ENCODE assay signal across 23 cellular contexts in genomic region chr9:116653580-116654355, GRCh38. TPM values are rescaled to one million over a fixed set of nuclear protein-coding genes. Genes with fewer than 3 reads are reported as not detected.
DNase-seq lines count a peak whose midpoint lies in the region; ATAC-seq and TF ChIP-seq lines count a peak whose summit lies in the region.
"Had no signal": no experiment of that assay in that cellular context is flagged by ENCODE, and none has a peak within 500 bp of the region (broad histone marks: within the 10 kb centered on the region; RNA-seq: fewer than 3 reads in every experiment).

No MANE protein-coding gene starts in this region.

- CTCF ChIA-PET in activated CD8-positive, alpha-beta T cell treated with anti-CD3 and anti-CD28 coated beads, Interleukin-2, amount 10 ng/mL, durations not matched to agents 7 days and 5 days (lab: Charles Lee) = no interaction called here

- no peaks in the 10 kb centered on the region for H3K9me2 ChIP-seq in Karpas-422 (replicated peaks; ENCODE audit: insufficient read depth, low read length)

- 74 to 86% methylated on average over 8 of the region's 8 CpGs for WGBS in body of pancreas, 2 donors

- H3K9me3 ChIP-seq in body of pancreas = no peaks in the 10 kb centered on the region
- H3K9me3 ChIP-seq in skeletal muscle tissue (ENCODE audit: control insufficient read depth in 3 of 3, low read length in 3 of 3) = no peaks in the 10 kb centered on the region
- no peaks in the 10 kb centered on the region for H3K9me3 ChIP-seq in Karpas-422 (ENCODE audit: low read length)
- H3K9me3 ChIP-seq: BE2C, lower lobe of right lung, SJCRH30 had no signal

- intact Hi-C loops in body of pancreas (cut with DNase I) (loop anchor here (10.0 kb wide), 1 partner anchor 1059 kb away; no protein-coding TSS in a partner anchor), left ventricle myocardium superior (cut with micrococcal nuclease) (loop anchor here (10.0 kb wide), 1 partner anchor 489 kb away; no protein-coding TSS in a partner anchor)

- H3K9ac ChIP-seq in skeletal muscle tissue (ENCODE audit: low read depth in 1 of 3, low read length in 3 of 3) (no peak overlapping the region), Karpas-422 (ENCODE audit: low read length) (no peak overlapping the region)

- POLR2A ChIA-PET in activated CD8-positive, alpha-beta T cell treated with anti-CD3 and anti-CD28 coated beads, Interleukin-2, amount 10 ng/mL, durations not matched to agents 7 days and 5 days (lab: Charles Lee) = no interaction called here

- no peak overlapping the region for H3K4me3 Mint-ChIP-seq in activated CD8-positive, alpha-beta T cell treated with anti-CD3 and anti-CD28 coated beads, Interleukin-2, amount 10 ng/mL, durations not matched to agents 7 days and 5 days
- H3K4me3 Mint-ChIP-seq: T-helper 1 cell treated with Interleukin-12 subunit alpha and Interleukin-12 subunit beta and Interleukin-4 antibody, amounts not matched to agents 30 μg/mL and 1 μg/mL, for 36 hours had no signal

- H3K4me2 ChIP-seq in Karpas-422 (ENCODE audit: low read depth, low read length, poor library complexity, severe bottlenecking) = no peak overlapping the region

- H3K79me2 ChIP-seq in Karpas-422 (ENCODE audit: low read length) = no peaks in the 10 kb centered on the region

- H3K27ac ChIP-seq in body of pancreas = no peak overlapping the region
- H3K27ac ChIP-seq in skeletal muscle tissue (ENCODE audit: low read depth, low read length) = peak overlapping the region; percentile 18
- H3K27ac ChIP-seq in Karpas-422 (ENCODE audit: low read length) = no peak overlapping the region
- H3K27ac ChIP-seq: cardiac muscle cell, lower lobe of right lung, SJCRH30 had no signal

- ATAC-seq in body of pancreas (peak; percentile 21), left ventricle myocardium superior (peak; percentile 56)
- ATAC-seq in activated CD8-positive, alpha-beta T cell treated with anti-CD3 and anti-CD28 coated beads, Interleukin-2, amount 10 ng/mL, durations not matched to agents 7 days and 5 days = no peak
- ATAC-seq: lower lobe of right lung had no signal

- H3K27me3 Mint-ChIP-seq in activated CD8-positive, alpha-beta T cell treated with anti-CD3 and anti-CD28 coated beads, Interleukin-2, amount 10 ng/mL, durations not matched to agents 7 days and 5 days (ENCODE audit: low read depth) = no peaks in the 10 kb centered on the region

- H3K4me1 Mint-ChIP-seq in activated CD8-positive, alpha-beta T cell treated with anti-CD3 and anti-CD28 coated beads, Interleukin-2, amount 10 ng/mL, durations not matched to agents 7 days and 5 days (ENCODE audit: low read depth) = no peaks in the 10 kb centered on the region

- H3K4me3 ChIP-seq in body of pancreas (no peak overlapping the region), skeletal muscle tissue (ENCODE audit: low read length in 3 of 3) (no peak overlapping the region), Karpas-422 (ENCODE audit: low read length) (no peak overlapping the region)
- H3K4me3 ChIP-seq: cardiac muscle cell, lower lobe of right lung, SJCRH30 had no signal

- no peak overlapping the region for H2AFZ ChIP-seq in Karpas-422 (ENCODE audit: low read length)

- no peaks in the 10 kb centered on the region for H3K9me3 Mint-ChIP-seq in activated CD8-positive, alpha-beta T cell treated with anti-CD3 and anti-CD28 coated beads, Interleukin-2, amount 10 ng/mL, durations not matched to agents 7 days and 5 days (ENCODE audit: insufficient read depth)
- H3K9me3 Mint-ChIP-seq: T-helper 1 cell treated with Interleukin-12 subunit alpha and Interleukin-12 subunit beta and Interleukin-4 antibody, amounts not matched to agents 30 μg/mL and 1 μg/mL, for 36 hours had no signal

- no peaks in the 10 kb centered on the region for H3K36me3 ChIP-seq in body of pancreas (replicated peaks in 1 of 2; ENCODE audit: insufficient read depth in 1 of 2, low read depth in 2 of 2)
- peaks cover 0 to 4% (median 0%) of the 10 kb centered on the region in 3 donors for H3K36me3 ChIP-seq in skeletal muscle tissue (ENCODE audit: control insufficient read depth in 3 of 3, insufficient read depth in 3 of 3, low read length in 3 of 3)
- H3K36me3 ChIP-seq in Karpas-422 (ENCODE audit: insufficient read depth, low read length) = no peaks in the 10 kb centered on the region
- H3K36me3 ChIP-seq: cardiac muscle cell, lower lobe of right lung, SJCRH30 had no signal

- no peaks in the 10 kb centered on the region for H4K20me1 ChIP-seq in Karpas-422 (ENCODE audit: insufficient read depth, low read depth, low read length)

- H3K4me1 ChIP-seq in body of pancreas (no peaks in the 10 kb centered on the region), skeletal muscle tissue (ENCODE audit: control insufficient read depth in 3 of 3, insufficient read depth in 3 of 3, low read length in 3 of 3) (peaks cover 3 to 11% (median 6%) of the 10 kb centered on the region in 3 donors), Karpas-422 (ENCODE audit: low read length) (no peaks in the 10 kb centered on the region)
- H3K4me1 ChIP-seq: BE2C, lower lobe of right lung had no signal

- no peak for TF ChIP-seq POLR2A in body of pancreas (IDR thresholded peaks at IDR 0.05)

- peak; percentile 18 for DNase-seq in NCI-H82 (lab: John Stamatoyannopoulos, UW)
- no peak for DNase-seq in NCI-H82 treated with DMSO at 0.1 percent for 48 hours (lab: John Stamatoyannopoulos, UW; ENCODE audit: unreplicated experiment)
- no peak for DNase-seq in body of pancreas
- DNase-seq in left ventricle myocardium superior = no peak
- DNase-seq in Karpas-422 = no peak
- DNase-seq in activated CD8-positive, alpha-beta T cell treated with anti-CD3 and anti-CD28 coated beads, Interleukin-2, amount 10 ng/mL, durations not matched to agents 7 days and 5 days = no peak
- no peak for DNase-seq in putamen (ENCODE audit: low spot score)
- DNase-seq: activated CD4-positive, alpha-beta T cell treated with anti-CD3 and anti-CD28 coated beads, Interleukin-2, amount 50 U/mL, for 1 hour; activated CD8-positive, alpha-beta memory T cell treated with anti-CD3 and anti-CD28 coated beads, Interleukin-2, amount 50 U/mL, for 48 hours; BE2C; H7; Kasumi-1; lower lobe of right lung; NCI-H1105 treated with DMSO at 0.1 percent for 48 hours; NCI-H2107; NCI-H526 treated with DMSO at 0.1 percent for 48 hours; occipital lobe; retina; stimulated activated CD4-positive, alpha-beta T cell treated with anti-CD3 and anti-CD28 coated beads, Interleukin-15, amount 100 ng/mL, for 24 hours had no signal

- H3K27me3 ChIP-seq in body of pancreas (no peaks in the 10 kb centered on the region), skeletal muscle tissue (ENCODE audit: control insufficient read depth in 3 of 3, insufficient read depth in 3 of 3, low read length in 3 of 3) (no peaks in the 10 kb centered on the region), Karpas-422 (ENCODE audit: low read length) (no peaks in the 10 kb centered on the region)
- H3K27me3 ChIP-seq: BE2C, cardiac muscle cell, SJCRH30 had no signal

- no peak overlapping the region for H3K27ac Mint-ChIP-seq in activated CD8-positive, alpha-beta T cell treated with anti-CD3 and anti-CD28 coated beads, Interleukin-2, amount 10 ng/mL, durations not matched to agents 7 days and 5 days
- H3K27ac Mint-ChIP-seq: T-helper 1 cell treated with Interleukin-12 subunit alpha and Interleukin-12 subunit beta and Interleukin-4 antibody, amounts not matched to agents 30 μg/mL and 1 μg/mL, for 36 hours had no signal

- no peaks in the 10 kb centered on the region for H3K36me3 Mint-ChIP-seq in activated CD8-positive, alpha-beta T cell treated with anti-CD3 and anti-CD28 coated beads, Interleukin-2, amount 10 ng/mL, durations not matched to agents 7 days and 5 days (ENCODE audit: low read depth)

- no peak for TF ChIP-seq CTCF in body of pancreas (IDR thresholded peaks at IDR 0.05)

RNA-seq across cellular contexts. Expression of gene TRIM32, which starts 33.3 kb away (rescaled TPM):
- 10 to 100 TPM in 1 of 2 donors, 1 to 10 TPM in 1; 8.6 to 12.2 TPM for total RNA-seq in body of pancreas
- total RNA-seq in left ventricle myocardium superior = 18.0 TPM
- 11.0 TPM for total RNA-seq in skeletal muscle tissue
- 20.7 and 23.9 TPM in 2 replicates for total RNA-seq in Karpas-422 (2014; rRNA removed; shearing (Covaris generic); ENCODE audit: low replicate concordance)
- 10 to 100 TPM; 17.5 to 18.2 TPM for total RNA-seq in activated CD8-positive, alpha-beta T cell treated with anti-CD3 and anti-CD28 coated beads, Interleukin-2, amount 10 ng/mL, durations not matched to agents 7 days and 5 days
